ENCODE assay signal across 28 cellular contexts in genomic region chr11:15534266-15534665, GRCh38.
"Had no signal": no experiment of that assay in that cellular context is flagged by ENCODE, and none has a peak within 500 bp of the region (broad histone marks: within the 10 kb centered on the region; RNA-seq: fewer than 3 reads in every experiment).

No MANE protein-coding gene starts in this region.

- ATAC-seq: effector memory CD8-positive, alpha-beta T cell; esophagus mucosa; foreskin keratinocyte; gastrocnemius medialis; gastroesophageal sphincter; heart left ventricle; heart right ventricle had no signal

- H3K4me2 ChIP-seq: hepatocyte had no signal

- H3K79me2 ChIP-seq: hepatocyte had no signal

- H3K27me3 Mint-ChIP-seq: dendritic cell treated with granulocyte-macrophage colony-stimulating factor and Interleukin-4, amounts not matched to agents 40 ng/mL and 50 ng/mL, for 4 days; effector memory CD8-positive, alpha-beta T cell had no signal

- H3K27me3 ChIP-seq: colonic mucosa, esophagus muscularis mucosa, esophagus squamous epithelium, foreskin keratinocyte, gastrocnemius medialis, gastroesophageal sphincter, heart left ventricle, heart right ventricle, hepatocyte had no signal

- H3K27ac Mint-ChIP-seq: dendritic cell treated with granulocyte-macrophage colony-stimulating factor and Interleukin-4, amounts not matched to agents 40 ng/mL and 50 ng/mL, for 4 days; effector memory CD8-positive, alpha-beta T cell; endodermal cell had no signal

- H3K36me3 ChIP-seq: colonic mucosa, esophagus muscularis mucosa, esophagus squamous epithelium, gastrocnemius medialis, gastroesophageal sphincter, heart left ventricle, heart right ventricle had no signal

- H3K9me3 ChIP-seq: colonic mucosa, esophagus muscularis mucosa, esophagus squamous epithelium, gastrocnemius medialis had no signal

- H3K4me3 Mint-ChIP-seq: dendritic cell treated with granulocyte-macrophage colony-stimulating factor and Interleukin-4, amounts not matched to agents 40 ng/mL and 50 ng/mL, for 4 days; effector memory CD8-positive, alpha-beta T cell; endodermal cell had no signal

- H3K4me1 ChIP-seq: colonic mucosa, esophagus muscularis mucosa, esophagus squamous epithelium, foreskin keratinocyte, gastrocnemius medialis, gastroesophageal sphincter, heart left ventricle had no signal

- H3K4me3 ChIP-seq: colonic mucosa, coronary artery, dorsolateral prefrontal cortex, esophagus muscularis mucosa, esophagus squamous epithelium, gastrocnemius medialis, gastroesophageal sphincter, heart left ventricle, heart right ventricle, hepatocyte had no signal

- H2AFZ ChIP-seq: hepatocyte had no signal

- H3K27ac ChIP-seq: colonic mucosa, coronary artery, dorsolateral prefrontal cortex, epithelial cell of prostate, esophagus muscularis mucosa, esophagus squamous epithelium, foreskin keratinocyte, gastrocnemius medialis, gastroesophageal sphincter, heart left ventricle, heart right ventricle, hepatocyte had no signal

- DNase-seq: colonic mucosa; cortex of kidney; dermis blood vessel endothelial cell; dorsolateral prefrontal cortex; effector CD4-positive, alpha-beta T cell; effector CD8-positive, alpha-beta T cell; effector memory CD4-positive, alpha-beta T cell; effector memory CD8-positive, alpha-beta T cell; endodermal cell; erythroblast; esophagus squamous epithelium; foreskin fibroblast; foreskin keratinocyte; foreskin melanocyte; gastrocnemius medialis; glutamatergic neuron; head of caudate nucleus; heart left ventricle; heart right ventricle had no signal

- FAIRE-seq: endometrium, endothelial cell of umbilical vein had no signal
